Comparison of ENCODE assay signal across 1 cellular context in genomic region chr10:131997366-131998049, GRCh38.
TF ChIP-seq lines count a peak whose summit lies in the region.

No MANE protein-coding gene starts in this region.

TF ChIP-seq in HepG2, 621 proteins besides CTCF, POLR2A, EP300 and RAD21 (continued from another document and continues in another):
- TF ChIP-seq SALL2 (CRISPR knock-in tag; IDR thresholded peaks at IDR 0.05), result no peak
- no peak for TF ChIP-seq MBD4 (IDR thresholded peaks at IDR 0.05; ENCODE audit: borderline replicate concordance, low read length)
- TF ChIP-seq ATF2 (CRISPR knock-in tag; IDR thresholded peaks at IDR 0.05), result peak; percentile 81
- TF ChIP-seq TFDP2 (CRISPR knock-in tag; IDR thresholded peaks at IDR 0.05), result peak; percentile 66
- peak; percentile 69; the same call in 1 of the 2 replicates for TF ChIP-seq ESRRA (CRISPR knock-in tag; IDR thresholded peaks at IDR 0.05; ENCODE audit: low read depth)
- TF ChIP-seq MXD4 (CRISPR knock-in tag; IDR thresholded peaks at IDR 0.05), result peak; percentile 90
- TF ChIP-seq NR2C2 (CRISPR knock-in tag; IDR thresholded peaks at IDR 0.05; ENCODE audit: borderline replicate concordance), result 0 out of 2 replicates have a peak, but pooled peaks have one; percentile 31
- peak; percentile 99 for TF ChIP-seq FOXP4 (CRISPR knock-in tag; IDR thresholded peaks at IDR 0.05)
- TF ChIP-seq ISL2 (CRISPR knock-in tag; IDR thresholded peaks at IDR 0.05), result peak; percentile 34; the same call in 1 of the 2 replicates
- peak; percentile 38; the same call in 1 of the 2 replicates for TF ChIP-seq HNF1A (IDR thresholded peaks at IDR 0.05; ENCODE audit: low read depth)
- no peak for TF ChIP-seq HNF1A (CRISPR knock-in tag; IDR thresholded peaks at IDR 0.05; ENCODE audit: borderline replicate concordance)
- 0 out of 2 replicates have a peak, but pooled peaks have one; percentile 16 for TF ChIP-seq HOXA5 (CRISPR knock-in tag; IDR thresholded peaks at IDR 0.05)
- no peak for TF ChIP-seq ZNF318 (CRISPR knock-in tag; IDR thresholded peaks at IDR 0.05)
- TF ChIP-seq MYC (CRISPR knock-in tag; IDR thresholded peaks at IDR 0.05; ENCODE audit: borderline replicate concordance), result peak; percentile 57; the same call in 1 of the 2 replicates
- no peak; the same call in 1 of the 2 replicates for TF ChIP-seq RFXAP (CRISPR knock-in tag; IDR thresholded peaks at IDR 0.05; ENCODE audit: borderline replicate concordance)
- TF ChIP-seq ZNF546 (CRISPR knock-in tag; conservative IDR thresholded peaks at IDR 0.05), result no peak; the same call in 1 of the 2 replicates
- no peak for TF ChIP-seq KMT2B (CRISPR knock-in tag; IDR thresholded peaks at IDR 0.05)
- no peak for TF ChIP-seq ZFAT (CRISPR knock-in tag; conservative IDR thresholded peaks at IDR 0.05)
- peak; percentile 83; the same call in 1 of the 2 replicates for TF ChIP-seq KAT8 (CRISPR knock-in tag; IDR thresholded peaks at IDR 0.05)
- peak; percentile 38; the same call in 1 of the 2 replicates for TF ChIP-seq NR2F6 (IDR thresholded peaks at IDR 0.05)
- TF ChIP-seq NR2F6 (CRISPR knock-in tag; IDR thresholded peaks at IDR 0.05), result peak; percentile 64; the same call in 1 of the 2 replicates
- TF ChIP-seq ZNF878 (CRISPR knock-in tag; IDR thresholded peaks at IDR 0.05), result peak; percentile 83
- TF ChIP-seq PLSCR1 (CRISPR knock-in tag; IDR thresholded peaks at IDR 0.05; ENCODE audit: borderline replicate concordance), result no peak
- no peak for TF ChIP-seq ZBTB39 (CRISPR knock-in tag; IDR thresholded peaks at IDR 0.05)
- peak; percentile 92; the same call in 1 of the 2 replicates for TF ChIP-seq RNF219 (CRISPR knock-in tag; IDR thresholded peaks at IDR 0.05)
- TF ChIP-seq KLF15 (CRISPR knock-in tag; IDR thresholded peaks at IDR 0.05; ENCODE audit: borderline replicate concordance), result 0 out of 2 replicates have a peak, but pooled peaks have one; percentile 36
- TF ChIP-seq ZNF597 (CRISPR knock-in tag; IDR thresholded peaks at IDR 0.05), result 0 out of 2 replicates have a peak, but pooled peaks have one; percentile 5
- no peak for TF ChIP-seq RFX3 (CRISPR knock-in tag; IDR thresholded peaks at IDR 0.05)
